ENCODE assay signal across 1 cellular context in the genomic region with DNA sequence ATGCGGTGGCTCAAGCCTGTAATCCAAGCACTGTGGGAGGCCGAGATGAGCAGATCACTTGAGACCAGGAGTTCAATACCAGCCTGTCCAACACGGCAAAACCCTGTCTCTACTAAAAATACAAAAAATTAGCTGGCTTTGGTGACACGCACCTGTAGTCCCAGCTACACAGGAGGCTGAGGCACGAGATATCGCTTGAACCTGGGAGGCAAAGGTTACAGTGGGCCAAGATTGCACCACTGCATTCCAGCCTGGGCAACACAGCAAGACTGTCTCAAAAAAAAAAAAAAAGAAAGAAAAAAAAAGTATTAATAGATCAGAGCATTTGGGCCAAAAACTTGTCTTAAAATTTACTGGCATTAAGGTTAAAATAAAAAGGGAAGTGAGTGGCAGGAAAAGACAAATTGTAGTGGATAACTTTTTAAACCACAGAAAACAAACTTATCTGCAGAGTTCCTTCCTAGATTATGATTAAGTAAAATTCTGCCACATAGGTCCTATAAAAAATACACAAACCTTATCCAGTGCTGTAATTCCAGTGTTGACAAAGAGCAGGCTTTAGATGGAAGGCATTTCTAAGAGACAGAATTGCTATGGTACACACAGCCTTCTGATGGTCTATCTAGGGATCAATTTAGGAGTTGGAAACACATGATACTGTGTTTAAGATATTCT.
TF ChIP-seq lines count a peak whose summit lies in the region.

No MANE protein-coding gene starts in this region.

TF ChIP-seq in GM23338, 12 proteins besides CTCF, POLR2A, EP300 and RAD21 (continued from another document):
- no peak for TF ChIP-seq POLR2AphosphoS5 (IDR thresholded peaks at IDR 0.05; ENCODE audit: low read depth)
- no peak for TF ChIP-seq ETS1 (IDR thresholded peaks at IDR 0.05)
- no peak for TF ChIP-seq REST (IDR thresholded peaks at IDR 0.05; ENCODE audit: unreplicated experiment)
- TF ChIP-seq STAT1 (IDR thresholded peaks at IDR 0.05; ENCODE audit: unreplicated experiment), result no peak
- no peak for TF ChIP-seq CREB1 (CRISPR knock-in tag; IDR thresholded peaks at IDR 0.05; ENCODE audit: low read depth)
- TF ChIP-seq EZH2 (IDR thresholded peaks at IDR 0.05; ENCODE audit: low read depth, unreplicated experiment), result no peak
- TF ChIP-seq JUNB (IDR thresholded peaks at IDR 0.05; ENCODE audit: unreplicated experiment), result no peak
- no peak for TF ChIP-seq ZNF331 (CRISPR knock-in tag; IDR thresholded peaks at IDR 0.05; ENCODE audit: low read depth)
- TF ChIP-seq EZH2phosphoT487 (IDR thresholded peaks at IDR 0.05; ENCODE audit: unreplicated experiment), result no peak
